ENCODE assay signal across 10 cellular contexts in genomic region chr4:112895785-112896184, GRCh38.
DNase-seq lines count a peak whose midpoint lies in the region; ATAC-seq and TF ChIP-seq lines count a peak whose summit lies in the region.
"Had no signal": no experiment of that assay in that cellular context is flagged by ENCODE, and none has a peak within 500 bp of the region (broad histone marks: within the 10 kb centered on the region; RNA-seq: fewer than 3 reads in every experiment).

No MANE protein-coding gene starts in this region.

- no peak overlapping the region for H3K4me3 Mint-ChIP-seq in H9
- no peak overlapping the region for H3K4me3 Mint-ChIP-seq in natural killer cell treated with Interleukin-12 subunit alpha and Interleukin-12 subunit beta and Interleukin-15 and Interleukin-18, amount 100 ng/mL, for 72 hours

- H3K79me1 ChIP-seq in H9 (ENCODE audit: insufficient read depth, low read depth, low read length, poor library complexity, severe bottlenecking) = no peaks in the 10 kb centered on the region

- H4K8ac ChIP-seq in H9 (replicated peaks; ENCODE audit: insufficient read length, low read depth, low read length) = no peak overlapping the region

- H4K91ac ChIP-seq in H9 (ENCODE audit: insufficient read length, low read depth, low read length) = no peak overlapping the region

- no peak overlapping the region for H3K23ac ChIP-seq in H9 (ENCODE audit: insufficient read length, low read depth, low read length)

- no peak overlapping the region for H2AFZ ChIP-seq in H9 (ENCODE audit: low read length)

- H2BK5ac ChIP-seq in H9 (ENCODE audit: insufficient read length, low read length) = no peak overlapping the region

- H2BK20ac ChIP-seq in H9 (ENCODE audit: low read depth, low read length, poor library complexity, severe bottlenecking) = no peak overlapping the region

- 0 out of 2 replicates have a peak, but pooled peaks cover 2% of the 10 kb centered on the region for H3K79me2 ChIP-seq in H9 (ENCODE audit: insufficient read depth, low read length)

- H2BK12ac ChIP-seq in H9 (ENCODE audit: insufficient read length, low read depth, low read length) = no peak overlapping the region

- TF ChIP-seq CTCF in H9 (conservative IDR thresholded peaks at IDR 0.05) (no peak), RWPE1 (conservative IDR thresholded peaks at IDR 0.05; ENCODE audit: low read depth) (no peak)

- no CpG with 5 or more reads among the region's 3 CpGs for WGBS in H9 (ENCODE audit: extremely low coverage, insufficient read length, low lambda C conversion rate)

- no peaks in the 10 kb centered on the region; a peak in 2 of 7 replicates for H3K36me3 Mint-ChIP-seq in H9 (ENCODE audit: insufficient read depth in 1 of 3, low read depth in 3 of 3)
- no peaks in the 10 kb centered on the region for H3K36me3 Mint-ChIP-seq in natural killer cell treated with Interleukin-12 subunit alpha and Interleukin-12 subunit beta and Interleukin-15 and Interleukin-18, amount 100 ng/mL, for 72 hours

- H3K18ac ChIP-seq in H9 (ENCODE audit: insufficient read length, low read depth, low read length) = no peak overlapping the region

- ATAC-seq in natural killer cell treated with Interleukin-12 subunit alpha and Interleukin-12 subunit beta and Interleukin-15 and Interleukin-18, amount 100 ng/mL, for 72 hours = no peak

- no peaks in the 10 kb centered on the region for H3K23me2 ChIP-seq in H9 (ENCODE audit: insufficient read length, low read depth, low read length, poor library complexity, severe bottlenecking)

- no peak overlapping the region for H2AK5ac ChIP-seq in H9 (ENCODE audit: insufficient read length, low read length)

- no peak overlapping the region for H3K56ac ChIP-seq in H9 (ENCODE audit: insufficient read length, low read depth, low read length)

- no peaks in the 10 kb centered on the region for H3K27me3 ChIP-seq in H9 (ENCODE audit: insufficient read depth, low read length)

- no peaks in the 10 kb centered on the region for H3K9me3 ChIP-seq in H9 (ENCODE audit: control insufficient read depth, low read depth, low read length)

- H3K9ac ChIP-seq in H9 (ENCODE audit: extremely low read depth, insufficient read length, low read length) = no peak overlapping the region

- peaks cover 46 to 56% of the 10 kb centered on the region in 2 experiments for H3K4me1 Mint-ChIP-seq in H9
- H3K4me1 Mint-ChIP-seq in natural killer cell treated with Interleukin-12 subunit alpha and Interleukin-12 subunit beta and Interleukin-15 and Interleukin-18, amount 100 ng/mL, for 72 hours (ENCODE audit: low read depth in 2 of 2) = no peaks in the 10 kb centered on the region

- H3K4ac ChIP-seq in H9 (ENCODE audit: low read depth, low read length) = no peak overlapping the region

- H3K27ac ChIP-seq in H9 (ENCODE audit: insufficient read length, low read depth, low read length) (no peak overlapping the region), RWPE1 (no peak overlapping the region)

- no peaks in the 10 kb centered on the region for H3K9me3 Mint-ChIP-seq in H9
- H3K9me3 Mint-ChIP-seq in natural killer cell treated with Interleukin-12 subunit alpha and Interleukin-12 subunit beta and Interleukin-15 and Interleukin-18, amount 100 ng/mL, for 72 hours = no peaks in the 10 kb centered on the region

- H3K27ac Mint-ChIP-seq in H9 = peak overlapping the region; percentile 52 to 88 (median 86)
- H3K27ac Mint-ChIP-seq in natural killer cell treated with Interleukin-12 subunit alpha and Interleukin-12 subunit beta and Interleukin-15 and Interleukin-18, amount 100 ng/mL, for 72 hours = no peak overlapping the region

- POLR2A ChIA-PET in RWPE1 (lab: Yijun Ruan, JAX; ENCODE audit: low non-redundant PET) = no interaction called here

- no peaks in the 10 kb centered on the region for H3K27me3 Mint-ChIP-seq in H9 (ENCODE audit: low read depth)
- peaks cover 0 to 15% of the 10 kb centered on the region in 2 donors for H3K27me3 Mint-ChIP-seq in natural killer cell treated with Interleukin-12 subunit alpha and Interleukin-12 subunit beta and Interleukin-15 and Interleukin-18, amount 100 ng/mL, for 72 hours

- no peak overlapping the region for H3K4me2 ChIP-seq in H9 (ENCODE audit: insufficient read depth, insufficient read length, low read length)

- H3T11ph ChIP-seq in H9 (ENCODE audit: low read length) = no peak overlapping the region

- H2BK15ac ChIP-seq in H9 (ENCODE audit: low read depth, low read length) = no peak overlapping the region

- CTCF ChIA-PET in RWPE1 (lab: Yijun Ruan, JAX) = interaction anchor here (0.5 to 1.0 kb wide), 2 partner anchors 24 to 42 kb away, joined by 3 to 5 read pairs; no protein-coding TSS in a partner anchor

- H4K20me1 ChIP-seq in H9 (ENCODE audit: control insufficient read depth, insufficient read depth, insufficient read length) = no peaks in the 10 kb centered on the region

- H4K5ac ChIP-seq in H9 (ENCODE audit: insufficient read length, low read depth, low read length) = no peak overlapping the region

- no peak overlapping the region for H3K14ac ChIP-seq in H9 (ENCODE audit: insufficient read depth, low read length)

- DNase-seq in EH (ENCODE audit: low read depth) = peak; percentile 1
- peak; percentile 53 for DNase-seq in H9
- DNase-seq in astrocyte of the hippocampus (ENCODE audit: low read depth, low spot score) = peak; percentile 75
- peak; percentile 91 for DNase-seq in medulla oblongata (ENCODE audit: extremely low spot score)
- no peak for DNase-seq in RWPE1 (ENCODE audit: low spot score)
- no peak for DNase-seq in natural killer cell treated with Interleukin-12 subunit alpha and Interleukin-12 subunit beta and Interleukin-15 and Interleukin-18, amount 100 ng/mL, for 72 hours (ENCODE audit: low spot score)
- DNase-seq in stimulated activated CD4-positive, alpha-beta T cell treated with anti-CD3 and anti-CD28 coated beads, Interleukin-2, amount 100 ng/mL, for 48 hours = no peak
- no peak for DNase-seq in AG08395 (ENCODE audit: low spot score)
- DNase-seq: COR-L47, NCI-H526 had no signal

- peaks cover 8% of the 10 kb centered on the region; the same call in 1 of the 2 replicates for H3K4me1 ChIP-seq in H9 (ENCODE audit: insufficient read depth, low read length)

- H2BK120ac ChIP-seq in H9 (ENCODE audit: low read depth, low read length, poor library complexity, severe bottlenecking) = no peak overlapping the region

Comparison
In these comparisons a context has a peak if more than half of its experiments do, and no peak if none do; other contexts are left out.
1. DNase-seq: peak in EH (single experiment), H9 (single experiment), astrocyte of the hippocampus (single experiment) and medulla oblongata (single experiment); none in RWPE1 (single experiment), natural killer cell treated with Interleukin-12 subunit alpha and Interleukin-12 subunit beta and Interleukin-15 and Interleukin-18, amount 100 ng/mL, for 72 hours (single experiment), stimulated activated CD4-positive, alpha-beta T cell treated with anti-CD3 and anti-CD28 coated beads, Interleukin-2, amount 100 ng/mL, for 48 hours (0 of 2) and AG08395 (single experiment).
2. H3K27ac Mint-ChIP-seq: peak in H9 (3 of 3); none in natural killer cell treated with Interleukin-12 subunit alpha and Interleukin-12 subunit beta and Interleukin-15 and Interleukin-18, amount 100 ng/mL, for 72 hours (0 of 2).